ENCODE assay signal across 8 cellular contexts in the genomic region with DNA sequence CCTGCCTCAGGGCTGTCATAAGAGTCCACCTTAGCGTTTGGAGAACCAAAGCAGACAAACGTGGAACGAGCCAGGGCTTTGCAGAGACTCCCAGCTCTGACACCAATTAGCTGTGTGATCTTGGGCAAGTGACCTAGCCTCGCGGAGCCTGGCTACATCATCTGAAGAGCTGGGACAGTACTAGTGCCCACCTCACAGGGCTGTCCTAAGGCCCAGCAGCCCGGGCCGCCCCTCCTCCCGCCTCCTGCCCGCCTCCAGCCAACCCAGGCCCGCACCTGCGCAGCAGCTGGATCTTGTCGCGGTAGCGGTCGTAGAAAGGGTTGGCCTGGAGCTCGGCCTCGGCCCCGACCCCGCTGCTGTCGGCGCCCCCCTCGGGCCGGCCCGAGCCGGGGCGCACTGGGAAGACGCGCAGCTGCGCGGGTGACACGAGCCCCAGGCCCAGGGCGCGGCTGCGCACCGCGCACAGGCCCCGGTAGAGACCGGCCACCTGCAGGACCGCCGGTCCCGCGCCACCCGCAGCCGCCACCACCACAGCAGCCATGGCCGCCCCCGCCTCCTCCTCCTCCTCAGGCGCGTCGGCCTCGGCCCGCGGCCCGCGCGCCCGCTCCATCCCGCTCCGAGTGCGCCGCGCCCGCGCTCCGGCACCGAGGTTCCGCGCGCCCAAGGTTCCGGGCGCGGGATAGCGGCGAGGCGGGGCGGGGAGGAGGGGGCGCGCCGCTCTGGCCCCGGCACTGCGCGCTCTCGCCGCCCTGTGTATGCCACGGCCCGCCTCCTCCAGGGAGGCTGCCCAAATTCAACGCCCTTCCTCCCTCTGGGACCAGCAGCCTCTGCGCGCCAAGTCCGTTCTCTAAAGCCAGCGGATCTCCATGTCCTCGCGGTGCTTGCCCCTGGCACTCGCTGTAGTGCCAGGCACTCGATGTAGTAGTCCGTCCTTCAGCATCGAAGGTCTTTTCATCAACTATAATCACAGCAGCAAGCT. TPM values are rescaled to one million over a fixed set of nuclear protein-coding genes. Genes with fewer than 3 reads are reported as not detected.
DNase-seq lines count a peak whose midpoint lies in the region; ATAC-seq and TF ChIP-seq lines count a peak whose summit lies in the region.

A gene with protein sequence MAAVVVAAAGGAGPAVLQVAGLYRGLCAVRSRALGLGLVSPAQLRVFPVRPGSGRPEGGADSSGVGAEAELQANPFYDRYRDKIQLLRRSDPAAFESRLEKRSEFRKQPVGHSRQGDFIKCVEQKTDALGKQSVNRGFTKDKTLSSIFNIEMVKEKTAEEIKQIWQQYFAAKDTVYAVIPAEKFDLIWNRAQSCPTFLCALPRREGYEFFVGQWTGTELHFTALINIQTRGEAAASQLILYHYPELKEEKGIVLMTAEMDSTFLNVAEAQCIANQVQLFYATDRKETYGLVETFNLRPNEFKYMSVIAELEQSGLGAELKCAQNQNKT (minus strand): TSS at position 583 of the 979 bp plus-strand sequence. CDS start 42 bp downstream, at position 541.

- H3K4me3 ChIP-seq in colonic mucosa, result peak within 1 kb of the TSS; percentile 89

- ATAC-seq in GM18517 (IDR thresholded peaks at IDR 0.05; ENCODE audit: unreplicated experiment) (peak; percentile 69), HG03060 (IDR thresholded peaks at IDR 0.05; ENCODE audit: low read depth, unreplicated experiment) (peak; percentile 50), left colon (peak; percentile 88)

- TF ChIP-seq CTCF in colonic mucosa (IDR thresholded peaks at IDR 0.05), result no peak

- peak within 1 kb of the TSS; percentile 79 to 89 for H3K9ac ChIP-seq in colonic mucosa (ENCODE audit: low read depth in 2 of 2, low read length in 2 of 2)

- H3K27me3 ChIP-seq in colonic mucosa, result no peaks in the 10 kb centered on the region

- H3K4me1 ChIP-seq in colonic mucosa, result peaks cover 7% of the 10 kb centered on the region

- intact Hi-C loops in colonic mucosa (cut with DNase I), result no loop called here
- intact Hi-C loops in left colon (cut with DNase I, micrococcal nuclease), result no loop called here

- peak; percentile 67 for DNase-seq in 8988T
- DNase-seq in NCI-H345 treated with DMSO at 0.1 percent for 48 hours (lab: John Stamatoyannopoulos, UW; ENCODE audit: unreplicated experiment), result peak; percentile 33
- peak; percentile 56 to 67 for DNase-seq in activated CD4-positive, alpha-beta T cell treated with anti-CD3 and anti-CD28 coated beads for 4 hours
- peak; percentile 77 for DNase-seq in colonic mucosa
- peak; percentile 72 to 80 for DNase-seq in left colon
- peak; percentile 69 for DNase-seq in stimulated activated CD4-positive, alpha-beta T cell treated with anti-CD3 and anti-CD28 coated beads, Interleukin-1b, Interleukin-23, amount 100 ng/mL, for 48 hours

- H3K27ac ChIP-seq in colonic mucosa, result peak within 1 kb of the TSS; percentile 70

- H3K9me3 ChIP-seq in colonic mucosa, result no peaks in the 10 kb centered on the region

- peaks cover 5% of the 10 kb centered on the region for H3K36me3 ChIP-seq in colonic mucosa

RNA-seq across cellular contexts. Expression of the gene that starts here (rescaled TPM):
- total RNA-seq in colonic mucosa, result 10 to 100 TPM; 55.8 to 66.1 TPM
- total RNA-seq in left colon, result 10 to 100 TPM; 52.2 to 53.0 TPM

Comparison
In these comparisons a context has a peak if more than half of its experiments do, and no peak if none do; other contexts are left out.
1. Peak in every context shown above with its lines: DNase-seq, ATAC-seq, H3K4me3 ChIP-seq and H3K27ac ChIP-seq.